In the genomic region with DNA sequence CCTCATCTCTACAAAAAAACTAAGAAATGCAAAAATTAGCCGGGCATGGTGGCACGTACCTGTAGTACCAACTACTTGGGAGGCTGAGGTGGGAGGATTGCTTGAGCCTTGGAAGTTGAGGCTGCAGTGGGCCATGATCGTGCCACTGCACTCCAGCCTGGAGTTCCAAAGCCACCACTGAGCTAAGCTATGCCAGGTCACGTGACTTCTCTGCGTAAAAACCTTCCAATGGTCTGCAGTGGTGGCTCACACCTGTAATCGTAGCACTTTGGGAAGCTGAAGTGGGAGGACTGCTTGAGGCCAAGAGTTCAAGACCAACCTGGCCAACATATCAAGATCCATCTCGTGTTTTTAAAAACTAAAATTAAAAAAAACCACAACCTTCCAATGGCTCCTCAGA, we compare ENCODE assay signal across 10 cellular contexts. TPM values are rescaled to one million over a fixed set of nuclear protein-coding genes. Genes with fewer than 3 reads are reported as not detected.
A peak's percentile ranks its signal among the peaks of the same experiment; 100 is the strongest.
DNase-seq lines count a peak whose midpoint lies in the region; ATAC-seq and TF ChIP-seq lines count a peak whose summit lies in the region.
"Had no signal": no experiment of that assay in that cellular context is flagged by ENCODE, and none has a peak within 500 bp of the region (broad histone marks: within the 10 kb centered on the region; RNA-seq: fewer than 3 reads in every experiment).

No MANE protein-coding gene starts in this region.

- H3K4me1 ChIP-seq in PC-9 (replicated peaks; ENCODE audit: insufficient read depth) (peaks cover 17% of the 10 kb centered on the region; the same call in 1 of the 2 replicates), fibroblast of lung (ENCODE audit: control insufficient read depth, extremely low read depth, insufficient read depth, low read length) (peaks cover 4% of the 10 kb centered on the region), smooth muscle cell (ENCODE audit: low read depth) (peaks cover 8% of the 10 kb centered on the region), aorta (ENCODE audit: control insufficient read depth in 1 of 2, insufficient read depth in 2 of 2, low read length in 2 of 2) (peaks cover 0 to 6% of the 10 kb centered on the region in 2 donors)

- no peaks in the 10 kb centered on the region for H3K27me3 Mint-ChIP-seq in activated T-cell treated with anti-CD3 and anti-CD28 coated beads, Interleukin-2, amount 50 U/mL, for 4 hours (ENCODE audit: low read depth)

- H3K36me3 ChIP-seq in PC-9 (ENCODE audit: low read depth) (no peaks in the 10 kb centered on the region), fibroblast of lung (ENCODE audit: control insufficient read depth, insufficient read depth, low read length) (no peaks in the 10 kb centered on the region), smooth muscle cell (ENCODE audit: low read depth) (no peaks in the 10 kb centered on the region), aorta (ENCODE audit: control insufficient read depth in 1 of 2, insufficient read depth in 2 of 2, low read length in 1 of 2) (no peaks in the 10 kb centered on the region)

- H4K20me1 ChIP-seq in PC-9 (ENCODE audit: insufficient read depth) = peaks cover 4% of the 10 kb centered on the region
- H4K20me1 ChIP-seq in fibroblast of lung (ENCODE audit: control insufficient read depth, extremely low read depth, insufficient read depth, low read length) = no peaks in the 10 kb centered on the region
- H4K20me1 ChIP-seq in smooth muscle cell (ENCODE audit: low read depth) = peaks cover 7% of the 10 kb centered on the region

- ATAC-seq in activated T-cell treated with anti-CD3 and anti-CD28 coated beads, Interleukin-2, amount 50 U/mL, for 4 hours = no peak
- no peak for ATAC-seq in aorta (ENCODE audit: low FRiP score)
- ATAC-seq in GM18511 (IDR thresholded peaks at IDR 0.05; ENCODE audit: unreplicated experiment) = no peak

- peaks cover 27% of the 10 kb centered on the region for H3K79me2 ChIP-seq in PC-9 (ENCODE audit: low read depth)
- H3K79me2 ChIP-seq in fibroblast of lung (ENCODE audit: control insufficient read depth, insufficient read depth, low read length) = peaks cover 19% of the 10 kb centered on the region
- peaks cover 21% of the 10 kb centered on the region for H3K79me2 ChIP-seq in smooth muscle cell (ENCODE audit: low read depth)

- peak overlapping the region; percentile 68 for H3K4me3 ChIP-seq in PC-9
- peak overlapping the region in 2 of 4 experiments; percentile 92 to 93 for H3K4me3 ChIP-seq in fibroblast of lung (replicated peaks in 1 of 4; ENCODE audit: control extremely low read depth in 1 of 4, insufficient read depth in 1 of 4, low read depth in 3 of 4, low read length in 4 of 4)
- no peak overlapping the region for H3K4me3 ChIP-seq in smooth muscle cell
- H3K4me3 ChIP-seq in aorta (ENCODE audit: low read length in 2 of 2) = no peak overlapping the region

- H3K4me2 ChIP-seq in PC-9 (peak overlapping the region; percentile 100), fibroblast of lung (ENCODE audit: extremely low read depth, insufficient read depth, low read length) (peak overlapping the region; percentile 98), smooth muscle cell (peak overlapping the region; percentile 100)

- H3F3A ChIP-seq in PC-9 (ENCODE audit: insufficient read depth, low read depth) (peaks cover 5% of the 10 kb centered on the region), smooth muscle cell (ENCODE audit: low read depth) (no peaks in the 10 kb centered on the region)

- peak overlapping the region; percentile 93 for H3K4me3 Mint-ChIP-seq in activated T-cell treated with anti-CD3 and anti-CD28 coated beads, Interleukin-2, amount 50 U/mL, for 4 hours

- BruUV-seq in PC-9 (replicated peaks; lab: Mats Ljungman, UMichigan) = no TSS peak

- H3K9me3 ChIP-seq in PC-9 (ENCODE audit: insufficient read depth, low read depth) = no peaks in the 10 kb centered on the region
- no peaks in the 10 kb centered on the region for H3K9me3 ChIP-seq in fibroblast of lung (ENCODE audit: control insufficient read depth, insufficient read depth, low read depth, low read length)
- H3K9me3 ChIP-seq in smooth muscle cell (replicated peaks; ENCODE audit: low read depth) = no peaks in the 10 kb centered on the region
- H3K9me3 ChIP-seq in aorta (ENCODE audit: control insufficient read depth, low read length) = no peaks in the 10 kb centered on the region

- H3K4me1 Mint-ChIP-seq in activated T-cell treated with anti-CD3 and anti-CD28 coated beads, Interleukin-2, amount 50 U/mL, for 4 hours (ENCODE audit: low read depth) = peaks cover 23% of the 10 kb centered on the region

- H3K27ac ChIP-seq in PC-9 = no peak overlapping the region
- no peak overlapping the region for H3K27ac ChIP-seq in fibroblast of lung (ENCODE audit: insufficient read depth, low read length)
- no peak overlapping the region for H3K27ac ChIP-seq in smooth muscle cell (ENCODE audit: low read depth)
- H3K27ac ChIP-seq in aorta (ENCODE audit: low read depth in 1 of 2, low read length in 2 of 2) = no peak overlapping the region

- no peak for DNase-seq in activated T-cell treated with anti-CD3 and anti-CD28 coated beads, Interleukin-2, amount 50 U/mL, for 4 hours
- DNase-seq in activated T-cell treated with anti-CD3 and anti-CD28 coated beads, Interleukin-2, amount 50 U/mL, for 48 hours = no peak
- no peak for DNase-seq in PC-9
- DNase-seq in fibroblast of lung (ENCODE audit: low read depth in 2 of 2) = no peak
- DNase-seq in smooth muscle cell (lab: John Stamatoyannopoulos, UW; ENCODE audit: unreplicated experiment) = no peak
- DNase-seq in epidermal melanocyte (ENCODE audit: insufficient read length, low spot score) = no peak
- no peak for DNase-seq in aorta
- DNase-seq: NCI-H526 treated with DMSO at 0.1 percent for 48 hours, small intestine had no signal

- 85% methylated on average over 7 of the region's 7 CpGs for WGBS in smooth muscle cell (ENCODE audit: low lambda C conversion rate)
- 95% methylated on average over 7 of the region's 7 CpGs for WGBS in aorta, 2 donors

- POLR2A ChIA-PET in PC-9 (lab: Charles Lee; ENCODE audit: unreplicated experiment) = no interaction called here

- H3K36me3 Mint-ChIP-seq in activated T-cell treated with anti-CD3 and anti-CD28 coated beads, Interleukin-2, amount 50 U/mL, for 4 hours (ENCODE audit: insufficient read depth) = peaks cover 11% of the 10 kb centered on the region

- H3K27me3 ChIP-seq in PC-9 (ENCODE audit: insufficient read depth, low read depth) = no peaks in the 10 kb centered on the region
- H3K27me3 ChIP-seq in fibroblast of lung (ENCODE audit: control insufficient read depth, insufficient read depth, low read length) = no peaks in the 10 kb centered on the region
- H3K27me3 ChIP-seq in smooth muscle cell (ENCODE audit: low read depth) = no peaks in the 10 kb centered on the region
- H3K27me3 ChIP-seq in aorta (ENCODE audit: control insufficient read depth in 1 of 2, insufficient read depth in 2 of 2, low read length in 1 of 2) = no peaks in the 10 kb centered on the region

- no peak for TF ChIP-seq CTCF in PC-9 (conservative IDR thresholded peaks at IDR 0.05)
- TF ChIP-seq CTCF in fibroblast of lung (conservative IDR thresholded peaks at IDR 0.05 in 1 of 2, IDR thresholded peaks at IDR 0.05 in 1 of 2; ENCODE audit: low read depth in 1 of 2, low read length in 2 of 2) = no peak
- no peak for TF ChIP-seq CTCF in smooth muscle cell (IDR thresholded peaks at IDR 0.05; ENCODE audit: borderline replicate concordance, insufficient read depth, poor library complexity, severe bottlenecking)

- no peaks in the 10 kb centered on the region for H3K9me3 Mint-ChIP-seq in activated T-cell treated with anti-CD3 and anti-CD28 coated beads, Interleukin-2, amount 50 U/mL, for 4 hours

- CTCF ChIA-PET in PC-9 (lab: Charles Lee) = no interaction called here

- H3K9ac ChIP-seq in fibroblast of lung (ENCODE audit: insufficient read depth, low read length) (no peak overlapping the region), smooth muscle cell (ENCODE audit: low read depth) (no peak overlapping the region)

- H3K9me2 ChIP-seq in PC-9 (ENCODE audit: insufficient read depth) = no peaks in the 10 kb centered on the region

- intact Hi-C loops in PC-9 (cut with micrococcal nuclease; ENCODE audit: unreplicated experiment) (loop anchor here (10.0 kb wide), 1 partner anchor 931 kb away; no protein-coding TSS in a partner anchor), aorta (cut with DNase I) (no loop called here)

- H2AFZ ChIP-seq in PC-9 = no peak overlapping the region
- no peak overlapping the region for H2AFZ ChIP-seq in fibroblast of lung (ENCODE audit: low read length)
- no peak overlapping the region for H2AFZ ChIP-seq in smooth muscle cell (ENCODE audit: low read depth)

RNA-seq across cellular contexts. Expression of gene SF3B5, which starts 1.7 kb away (rescaled TPM):
- 100 to 1,000 TPM; 276 to 301 (median 280) TPM for total RNA-seq in activated T-cell treated with anti-CD3 and anti-CD28 coated beads, Interleukin-2, amount 50 U/mL, for 4 hours
- total RNA-seq in PC-9 (2021) (125 and 127 TPM in 2 replicates), fibroblast of lung (75.1 and 84.7 TPM in 2 replicates), smooth muscle cell (156 and 166 TPM in 2 replicates), aorta (10 to 100 TPM; 75.2 to 82.4 TPM)
- polyA plus RNA-seq in fibroblast of lung (148 and 205 TPM in 2 replicates), smooth muscle cell (188 and 189 TPM in 2 replicates), aorta (100 to 1,000 TPM; 152 to 183 TPM)
- polyA plus RNA-seq in fibroblast of lung (2012) = 176 and 246 TPM in 2 replicates
- polyA minus RNA-seq in fibroblast of lung (ENCODE audit: low replicate concordance) = 264 and 270 TPM in 2 replicates

RNA-seq across cellular contexts. Expression of gene STX11, which starts 56.7 kb away (rescaled TPM):
- 10 to 100 TPM; 29.9 to 31.8 (median 30.9) TPM for total RNA-seq in activated T-cell treated with anti-CD3 and anti-CD28 coated beads, Interleukin-2, amount 50 U/mL, for 4 hours
- 0.17 and 0.40 TPM in 2 replicates for total RNA-seq in PC-9 (2021)
- total RNA-seq in fibroblast of lung = 0.26 and 0.33 TPM in 2 replicates
- polyA plus RNA-seq in fibroblast of lung = 4.1 and 6.6 TPM in 2 replicates
- polyA plus RNA-seq in fibroblast of lung (2012) = 2.8 and 4.4 TPM in 2 replicates
- 2.3 and 2.4 TPM in 2 replicates for polyA minus RNA-seq in fibroblast of lung (ENCODE audit: low replicate concordance)
- total RNA-seq in smooth muscle cell = 0.27 and 0.72 TPM in 2 replicates
- 0.53 and 1.3 TPM in 2 replicates for polyA plus RNA-seq in smooth muscle cell
- 1 to 10 TPM; 6.5 to 7.0 TPM for total RNA-seq in aorta
- polyA plus RNA-seq in aorta = 1 to 10 TPM; 2.0 to 4.6 TPM
